Comparison of ENCODE assay signal across 18 cellular contexts in the genomic region with DNA sequence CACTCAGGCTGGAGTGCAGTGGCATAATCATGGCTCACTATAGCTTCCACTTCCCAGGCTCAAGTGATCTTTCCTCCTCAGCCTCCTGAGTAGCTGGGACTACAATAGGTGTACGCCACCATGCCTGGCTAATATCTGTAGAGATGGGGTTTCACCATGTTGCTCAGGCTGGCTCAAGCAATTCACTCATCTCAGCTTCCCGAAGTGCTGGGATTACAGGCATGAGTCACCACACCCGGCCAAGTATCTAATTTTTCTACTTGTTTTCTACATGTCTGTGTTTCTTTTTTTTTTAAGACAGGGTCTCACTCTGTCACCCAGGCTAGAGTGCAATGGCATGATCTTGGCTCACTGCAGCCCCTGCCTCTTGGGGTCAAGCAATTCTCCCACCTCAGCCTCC.
DNase-seq lines count a peak whose midpoint lies in the region; ATAC-seq, FAIRE-seq and TF ChIP-seq lines count a peak whose summit lies in the region.
"Had no signal": no experiment of that assay in that cellular context is flagged by ENCODE, and none has a peak within 500 bp of the region (broad histone marks: within the 10 kb centered on the region; RNA-seq: fewer than 3 reads in every experiment).

No MANE protein-coding gene starts in this region.

- in situ Hi-C loops in IMR-90 (cut with MboI; ENCODE audit: low sequenced_read_pairs): no loop called here

- no TSS peak for BruUV-seq in IMR-90 (replicated peaks; lab: Mats Ljungman, UMichigan)

- H2BK5ac ChIP-seq in IMR-90 (ENCODE audit: low read depth, low read length, poor library complexity, severe bottlenecking): no peak overlapping the region

- no peaks in the 10 kb centered on the region for H3K27me3 Mint-ChIP-seq in astrocyte (ENCODE audit: low read depth, unreplicated experiment)
- H3K27me3 Mint-ChIP-seq: activated naive CD8-positive, alpha-beta T cell treated with anti-CD3 and anti-CD28 coated beads for 36 hours had no signal

- no peak overlapping the region for H2BK20ac ChIP-seq in IMR-90 (ENCODE audit: low read depth, low read length)

- H3K4me1 ChIP-seq in IMR-90 (ENCODE audit: control insufficient read depth, insufficient read depth, low read length) (peaks cover 2% of the 10 kb centered on the region), astrocyte (ENCODE audit: insufficient read depth, low read length) (peaks cover 1% of the 10 kb centered on the region)

- H3K36me3 ChIP-seq in IMR-90 (ENCODE audit: control insufficient read depth, insufficient read depth, low read length): no peaks in the 10 kb centered on the region
- H3K36me3 ChIP-seq in astrocyte (ENCODE audit: insufficient read depth, low read length): no peaks in the 10 kb centered on the region

- DNase-seq in AG09309 (ENCODE audit: low read depth) (peak; percentile 27), IMR-90 (peak; percentile 76), astrocyte (ENCODE audit: low read depth) (peak; percentile 54), fibroblast of pulmonary artery (ENCODE audit: low read depth) (peak; percentile 56)
- no peak for DNase-seq in activated effector memory CD4-positive, alpha-beta T cell treated with Interleukin-2 at 50 U/mL for 16 hours
- DNase-seq: ACHN; activated naive CD8-positive, alpha-beta T cell treated with anti-CD3 and anti-CD28 coated beads for 36 hours; CD4-positive, alpha-beta memory T cell; mesendoderm; NCI-H2029 treated with DMSO at 0.1 percent for 48 hours; NCI-H524; OCI-M1 had no signal

- H3K79me2 ChIP-seq in astrocyte (ENCODE audit: insufficient read depth, low read length): no peaks in the 10 kb centered on the region

- H3K27me3 ChIP-seq in IMR-90 (ENCODE audit: control insufficient read depth, insufficient read depth, low read length): no peaks in the 10 kb centered on the region
- no peaks in the 10 kb centered on the region for H3K27me3 ChIP-seq in astrocyte (ENCODE audit: insufficient read depth, low read length)

- POLR2A ChIA-PET in IMR-90 (lab: Charles Lee; ENCODE audit: unreplicated experiment): interaction anchor here (0.6 kb wide), 1 partner anchor 15 kb away, joined by 3 read pairs; no protein-coding TSS in a partner anchor

- H3K4me3 ChIP-seq in AG09309 (ENCODE audit: control insufficient read depth, low read depth, low read length): no peak overlapping the region
- H3K4me3 ChIP-seq in IMR-90 (ENCODE audit: insufficient read depth, low read depth, low read length): no peak overlapping the region
- no peak overlapping the region for H3K4me3 ChIP-seq in astrocyte (ENCODE audit: insufficient read depth, low read depth, low read length)
- H3K4me3 ChIP-seq in fibroblast of pulmonary artery (replicated peaks; ENCODE audit: low read depth, low read length): no peak overlapping the region

- no peaks in the 10 kb centered on the region for H3K9me1 ChIP-seq in IMR-90 (ENCODE audit: insufficient read depth, low read length)

- no peak overlapping the region for H4K5ac ChIP-seq in IMR-90 (ENCODE audit: low read depth, low read length)

- no peak for TF ChIP-seq RAD21 in IMR-90 (IDR thresholded peaks at IDR 0.05; ENCODE audit: low read length)

- no peaks in the 10 kb centered on the region for H3K79me1 ChIP-seq in IMR-90 (ENCODE audit: low read depth in 1 of 2, low read length in 2 of 2)

- dilution Hi-C loops in IMR-90 (cut with HindIII; ENCODE audit: low sequenced_read_pairs, unreplicated experiment): no loop called here

- H3K4me1 Mint-ChIP-seq in astrocyte (ENCODE audit: low read depth, unreplicated experiment): peaks cover 5% of the 10 kb centered on the region
- H3K4me1 Mint-ChIP-seq: central memory CD8-positive, alpha-beta T cell had no signal

- H3K4ac ChIP-seq in IMR-90 (ENCODE audit: low read depth, low read length): no peak overlapping the region

- no peak overlapping the region for H3K27ac Mint-ChIP-seq in astrocyte (ENCODE audit: unreplicated experiment)
- H3K27ac Mint-ChIP-seq: activated naive CD8-positive, alpha-beta T cell treated with anti-CD3 and anti-CD28 coated beads for 36 hours; CD4-positive, alpha-beta memory T cell had no signal

- TF ChIP-seq CTCF in AG09309 (IDR thresholded peaks at IDR 0.05; ENCODE audit: control insufficient read depth, insufficient read depth, low read depth, low read length, missing control alignments) (no peak), IMR-90 (conservative IDR thresholded peaks at IDR 0.05; ENCODE audit: low read depth, low read length) (no peak), astrocyte (IDR thresholded peaks at IDR 0.05; ENCODE audit: insufficient read depth, low read depth, low read length) (no peak), fibroblast of pulmonary artery (IDR thresholded peaks at IDR 0.05; ENCODE audit: low read length, missing control alignments) (no peak)

- H4K91ac ChIP-seq in IMR-90 (ENCODE audit: insufficient read depth, low read depth, low read length): no peak overlapping the region

- ATAC-seq in IMR-90 (ENCODE audit: low read depth) (peak; percentile 88), HG02884 (IDR thresholded peaks at IDR 0.05; ENCODE audit: unreplicated experiment) (no peak), HG02678 (IDR thresholded peaks at IDR 0.05; ENCODE audit: unreplicated experiment) (no peak), HG02870 (IDR thresholded peaks at IDR 0.05; ENCODE audit: unreplicated experiment) (no peak)

- H3K27ac ChIP-seq in IMR-90 (ENCODE audit: insufficient read depth, low read length) (peak overlapping the region; percentile 27; the same call in 1 of the 2 replicates), astrocyte (ENCODE audit: low read depth, low read length) (peak overlapping the region; percentile 3)

- H3K4me3 Mint-ChIP-seq in astrocyte (ENCODE audit: unreplicated experiment): no peak overlapping the region
- H3K4me3 Mint-ChIP-seq: activated naive CD8-positive, alpha-beta T cell treated with anti-CD3 and anti-CD28 coated beads for 36 hours; CD4-positive, alpha-beta memory T cell; central memory CD8-positive, alpha-beta T cell; neural crest cell had no signal

- no peaks in the 10 kb centered on the region for H4K20me1 ChIP-seq in IMR-90 (ENCODE audit: insufficient read depth, low read length)
- no peaks in the 10 kb centered on the region for H4K20me1 ChIP-seq in astrocyte (ENCODE audit: insufficient read depth, low read length)

- no peak overlapping the region for H3K23ac ChIP-seq in IMR-90 (ENCODE audit: low read depth, low read length)

- TF ChIP-seq POLR2A in IMR-90 (IDR thresholded peaks at IDR 0.05; ENCODE audit: low read depth, low read length): no peak

- peaks cover 14% of the 10 kb centered on the region for H3K9me3 Mint-ChIP-seq in astrocyte (ENCODE audit: unreplicated experiment)

- H2AFZ ChIP-seq in IMR-90 (replicated peaks; ENCODE audit: low read length, poor library complexity) (no peak overlapping the region), astrocyte (ENCODE audit: low read depth, low read length) (no peak overlapping the region)

- H2AK5ac ChIP-seq in IMR-90 (ENCODE audit: low read depth, low read length): no peak overlapping the region; the same call in 1 of the 2 replicates

- H2BK120ac ChIP-seq in IMR-90 (ENCODE audit: low read depth, low read length): peak overlapping the region; percentile 5; the same call in 1 of the 2 replicates

- H3K18ac ChIP-seq in IMR-90 (ENCODE audit: low read depth, low read length): no peak overlapping the region

- no CpG with 5 or more reads among the region's 3 CpGs for WGBS in IMR-90 (ENCODE audit: extremely low coverage in 2 of 2, insufficient read length in 1 of 2), 2 experiments

- H3K14ac ChIP-seq in IMR-90 (replicated peaks; ENCODE audit: low read depth, low read length): no peak overlapping the region

- H3K36me3 Mint-ChIP-seq in astrocyte (ENCODE audit: low read depth, unreplicated experiment): peaks cover 3% of the 10 kb centered on the region
- H3K36me3 Mint-ChIP-seq: activated naive CD8-positive, alpha-beta T cell treated with anti-CD3 and anti-CD28 coated beads for 36 hours had no signal

- CTCF ChIA-PET in IMR-90 (lab: Yijun Ruan, JAX): interaction anchor here (0.6 to 1.2 kb wide), 4 partner anchors 9 to 139 kb away, joined by 3 to 7 read pairs (median 5); no protein-coding TSS in a partner anchor

- H3K9me3 ChIP-seq in IMR-90 (ENCODE audit: control insufficient read depth, insufficient read depth, low read length) (peaks cover 2% of the 10 kb centered on the region; the same call in 1 of the 2 replicates), astrocyte (ENCODE audit: insufficient read depth, low read depth, low read length) (no peaks in the 10 kb centered on the region)

- intact Hi-C loops in IMR-90 (cut with micrococcal nuclease): no loop called here

- FAIRE-seq in astrocyte (lab: Jason Lieb, UNC): no peak
- FAIRE-seq: endometrium had no signal

- H2AK9ac ChIP-seq in IMR-90 (replicated peaks; ENCODE audit: low read depth, low read length, poor library complexity): no peak overlapping the region

- no peak overlapping the region for H2BK15ac ChIP-seq in IMR-90 (ENCODE audit: low read depth, low read length)

- H3K56ac ChIP-seq in IMR-90 (ENCODE audit: extremely low read depth, insufficient read depth, low read length): no peak overlapping the region

- H3K4me2 ChIP-seq in IMR-90 (ENCODE audit: low read depth, low read length) (no peak overlapping the region), astrocyte (ENCODE audit: low read length) (no peak overlapping the region)

- peak overlapping the region in 1 of 2 experiments; percentile 55; a peak in 2 of 4 replicates for H4K8ac ChIP-seq in IMR-90 (ENCODE audit: low read depth in 2 of 2, low read length in 2 of 2)

- H3K9ac ChIP-seq in IMR-90 (ENCODE audit: low read depth, low read length): no peak overlapping the region
- no peak overlapping the region for H3K9ac ChIP-seq in astrocyte (ENCODE audit: low read length)

TF ChIP-seq in IMR-90, 13 proteins besides CTCF, POLR2A, EP300 and RAD21:
- TF ChIP-seq FOS (IDR thresholded peaks at IDR 0.05; ENCODE audit: low read depth, low read length) (peak; percentile 73), BHLHE40 (IDR thresholded peaks at IDR 0.05; ENCODE audit: low read depth, low read length) (no peak)
